ENCODE assay signal across 19 cellular contexts in the genomic region with DNA sequence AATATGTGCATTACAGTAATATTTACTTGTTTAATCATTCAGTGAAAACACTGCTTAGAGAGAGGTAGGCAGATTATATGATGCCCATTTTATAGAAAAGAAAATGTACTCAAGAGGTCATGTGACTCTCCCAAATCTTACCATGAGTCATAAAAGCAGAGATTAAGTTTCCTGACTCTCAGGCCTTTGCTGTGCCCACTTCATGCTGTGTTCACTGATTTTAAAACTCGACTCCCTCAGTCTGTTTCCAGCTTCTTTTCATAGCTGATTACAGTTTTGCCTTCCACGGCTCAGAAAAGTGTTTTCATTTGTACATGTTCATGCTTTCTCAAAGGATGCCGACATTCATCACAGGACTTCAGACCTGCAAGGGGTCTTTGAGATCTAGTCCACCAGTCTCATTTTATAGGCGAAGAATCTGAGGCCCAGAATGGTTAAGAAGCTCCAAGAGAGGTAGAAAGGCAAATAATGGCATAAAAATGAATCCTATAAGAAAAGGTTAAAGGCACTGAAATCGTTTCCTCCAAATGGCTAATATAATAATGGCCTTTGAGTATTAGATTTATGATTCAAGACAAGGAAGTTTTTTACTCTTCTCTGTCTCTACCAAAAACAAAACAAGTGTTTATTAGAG. TPM values are rescaled to one million over a fixed set of nuclear protein-coding genes. Genes with fewer than 3 reads are reported as not detected.
DNase-seq lines count a peak whose midpoint lies in the region; ATAC-seq, FAIRE-seq and TF ChIP-seq lines count a peak whose summit lies in the region.
"Had no signal": no experiment of that assay in that cellular context is flagged by ENCODE, and none has a peak within 500 bp of the region (broad histone marks: within the 10 kb centered on the region; RNA-seq: fewer than 3 reads in every experiment).

No MANE protein-coding gene starts in this region.

- H3K4me1 ChIP-seq in GM23248 (ENCODE audit: insufficient read depth), result peaks cover 39% of the 10 kb centered on the region
- no peaks in the 10 kb centered on the region for H3K4me1 ChIP-seq in neuronal stem cell (ENCODE audit: control insufficient read depth in 2 of 2, insufficient read depth in 1 of 2, low read depth in 1 of 2, low read length in 2 of 2)
- H3K4me1 ChIP-seq: prostate gland had no signal

- peaks cover 34% of the 10 kb centered on the region for H3F3A ChIP-seq in GM23248 (ENCODE audit: insufficient read depth)

- no peaks in the 10 kb centered on the region for H4K20me1 ChIP-seq in GM23248 (ENCODE audit: insufficient read depth)

- in situ Hi-C loops in GM23248 (cut with MboI), result no loop called here

- H3K4ac ChIP-seq in neuronal stem cell (ENCODE audit: low read length), result no peak overlapping the region

- H2AK5ac ChIP-seq in neuronal stem cell (ENCODE audit: low read depth, low read length), result no peak overlapping the region

- no peaks in the 10 kb centered on the region for H3K79me2 ChIP-seq in GM23248 (ENCODE audit: insufficient read depth)

- no peaks in the 10 kb centered on the region for H3K9me3 ChIP-seq in GM23248 (ENCODE audit: low read depth)
- no peaks in the 10 kb centered on the region for H3K9me3 ChIP-seq in neuronal stem cell (replicated peaks in 1 of 2; ENCODE audit: control insufficient read depth in 2 of 2, insufficient read depth in 1 of 2, low read depth in 1 of 2, low read length in 2 of 2)
- H3K9me3 ChIP-seq: prostate gland had no signal

- H3K79me1 ChIP-seq in neuronal stem cell (ENCODE audit: low read depth, low read length), result no peaks in the 10 kb centered on the region

- no peaks in the 10 kb centered on the region for H3K36me3 ChIP-seq in GM23248 (ENCODE audit: low read depth)
- H3K36me3 ChIP-seq in bronchial epithelial cell (ENCODE audit: control insufficient read depth, insufficient read depth, low read length), result no peaks in the 10 kb centered on the region
- H3K36me3 ChIP-seq in neuronal stem cell (replicated peaks in 1 of 2; ENCODE audit: control insufficient read depth in 2 of 2, insufficient read depth in 2 of 2, low read length in 2 of 2), result no peaks in the 10 kb centered on the region
- H3K36me3 ChIP-seq: prostate gland had no signal

- H3K9ac ChIP-seq in GM23248 (no peak overlapping the region), neuronal stem cell (ENCODE audit: low read depth, low read length, poor library complexity) (no peak overlapping the region)

- no peak overlapping the region for H2BK5ac ChIP-seq in neuronal stem cell (ENCODE audit: low read length)

- no peak overlapping the region for H3K14ac ChIP-seq in neuronal stem cell (ENCODE audit: low read length)

- DNase-seq in GM23248 (peak; percentile 56), NCI-H69 (lab: John Stamatoyannopoulos, UW) (peak; percentile 52), bronchial epithelial cell (ENCODE audit: low read depth) (peak; percentile 70), neuronal stem cell (ENCODE audit: low spot score) (no peak), iPS-NIHi11 (ENCODE audit: low spot score) (no peak)
- no peak for DNase-seq in activated effector memory CD4-positive, alpha-beta T cell treated with anti-CD3 and anti-CD28 coated beads, Interleukin-2, amount 50 U/mL, for 16 hours
- DNase-seq: activated CD4-positive, alpha-beta T cell treated with anti-CD3 and anti-CD28 coated beads for 36 hours; activated CD8-positive, alpha-beta memory T cell treated with anti-CD3 and anti-CD28 coated beads, Interleukin-2, amount 50 U/mL, for 4 hours; activated naive CD4-positive, alpha-beta T cell treated with anti-CD3 and anti-CD28 coated beads, Interleukin-2, amount 10 ng/mL, durations not matched to agents 7 days and 5 days; C1 segment of cervical spinal cord; hypothalamus; Karpas-422; NCI-H1694; NCI-H774; RPMI8226 had no signal

- H2AFZ ChIP-seq in GM23248 (peak overlapping the region; percentile 70), neuronal stem cell (ENCODE audit: low read length) (peak overlapping the region; percentile 57)

- ATAC-seq in GM21423 (IDR thresholded peaks at IDR 0.05; ENCODE audit: unreplicated experiment) (no peak), GM21576 (IDR thresholded peaks at IDR 0.05; ENCODE audit: unreplicated experiment) (no peak)
- ATAC-seq: activated CD4-positive, alpha-beta T cell treated with anti-CD3 and anti-CD28 coated beads for 36 hours; left lobe of liver had no signal

- no peaks in the 10 kb centered on the region for H3K9me2 ChIP-seq in GM23248 (ENCODE audit: insufficient read depth)

- no peak overlapping the region for H4K91ac ChIP-seq in neuronal stem cell (ENCODE audit: low read depth, low read length, poor library complexity)

- no peak overlapping the region for H3K23ac ChIP-seq in neuronal stem cell (ENCODE audit: low read depth, low read length, poor library complexity)

- H3K4me3 ChIP-seq in GM23248 (no peak overlapping the region), bronchial epithelial cell (ENCODE audit: low read depth, low read length) (no peak overlapping the region), neuronal stem cell (ENCODE audit: low read length in 2 of 2) (no peak overlapping the region)
- H3K4me3 ChIP-seq: prostate gland had no signal

- H2BK15ac ChIP-seq in neuronal stem cell (ENCODE audit: low read length), result no peak overlapping the region

- H3K27me3 ChIP-seq in GM23248 (replicated peaks; ENCODE audit: insufficient read depth), result no peaks in the 10 kb centered on the region
- no peaks in the 10 kb centered on the region for H3K27me3 ChIP-seq in bronchial epithelial cell (ENCODE audit: control insufficient read depth, insufficient read depth, low read length)
- H3K27me3 ChIP-seq in neuronal stem cell (ENCODE audit: control insufficient read depth in 3 of 3, insufficient read depth in 3 of 3, low read depth in 1 of 3, low read length in 3 of 3), result no peaks in the 10 kb centered on the region

- H3K27ac ChIP-seq in GM23248 (peak overlapping the region; percentile 60), neuronal stem cell (replicated peaks; ENCODE audit: low read length) (no peak overlapping the region)
- H3K27ac ChIP-seq: prostate gland had no signal

- H3K18ac ChIP-seq in neuronal stem cell (ENCODE audit: low read length), result no peak overlapping the region

- no peak overlapping the region for H2BK120ac ChIP-seq in neuronal stem cell (ENCODE audit: low read depth, low read length)

- FAIRE-seq in bronchial epithelial cell (lab: Jason Lieb, UNC), result no peak

- no peak overlapping the region for H4K8ac ChIP-seq in neuronal stem cell (ENCODE audit: low read depth, low read length)

- H3K4me2 ChIP-seq in GM23248 (ENCODE audit: unreplicated experiment) (peak overlapping the region; percentile 27), neuronal stem cell (ENCODE audit: insufficient read depth, low read length, poor library complexity, severe bottlenecking) (no peak overlapping the region)

- TF ChIP-seq CTCF in bronchial epithelial cell (IDR thresholded peaks at IDR 0.05; ENCODE audit: insufficient read depth, low read length, severe bottlenecking), result no peak

- no peak overlapping the region for H2BK12ac ChIP-seq in neuronal stem cell (ENCODE audit: low read length)

- WGBS in GM23248 (ENCODE audit: low coverage in 1 of 2, low lambda C conversion rate in 2 of 2, missing lambda C conversion rate in 2 of 2), 2 experiments, result 68% methylated on average over 5 of the region's 5 CpGs
- WGBS in neuronal stem cell (ENCODE audit: extremely low coverage in 2 of 2, insufficient read length in 2 of 2, insufficient replicate concordance in 1 of 2), 2 donors, result no CpG with 5 or more reads among the region's 5 CpGs

RNA-seq across cellular contexts. Expression of gene IPO5, which starts 9.0 kb away (rescaled TPM):
- total RNA-seq in GM23248 (2014; rRNA removed; shearing (Covaris generic)), result 225 and 229 TPM in 2 replicates
- 97.1 and 97.4 TPM in 2 replicates for polyA plus RNA-seq in GM23248 (2016; fragmentation: Nextera tagmentation; extraction: Ambion mirVana)
- 96.3 and 112 TPM in 2 replicates for total RNA-seq in bronchial epithelial cell
- 255 TPM for polyA plus RNA-seq in neuronal stem cell (2013, experiment 1 of 2)
- polyA plus RNA-seq in neuronal stem cell (2013, experiment 2 of 2), result 259 TPM

Comparison
In these comparisons a context has a peak if more than half of its experiments do, and no peak if none do; other contexts are left out.
1. DNase-seq: peak in GM23248 (single experiment), NCI-H69 (single experiment) and bronchial epithelial cell (single experiment); none in neuronal stem cell (single experiment), iPS-NIHi11 (single experiment) and activated effector memory CD4-positive, alpha-beta T cell treated with anti-CD3 and anti-CD28 coated beads, Interleukin-2, amount 50 U/mL, for 16 hours (single experiment).